ENCODE assay signal across 10 cellular contexts in genomic region chr1:246961939-246962373, GRCh38. TPM values are rescaled to one million over a fixed set of nuclear protein-coding genes. Genes with fewer than 3 reads are reported as not detected.
DNase-seq lines count a peak whose midpoint lies in the region; ATAC-seq and TF ChIP-seq lines count a peak whose summit lies in the region.
"Had no signal": no experiment of that assay in that cellular context is flagged by ENCODE, and none has a peak within 500 bp of the region (broad histone marks: within the 10 kb centered on the region; RNA-seq: fewer than 3 reads in every experiment).

No MANE protein-coding gene starts in this region.

- H3K4me3 ChIP-seq in NB4 (ENCODE audit: low read depth, low read length) = no peak overlapping the region
- no peak overlapping the region for H3K4me3 ChIP-seq in fibroblast of villous mesenchyme (ENCODE audit: low read depth, low read length)
- H3K4me3 ChIP-seq: PC-9 had no signal

- intact Hi-C loops in posterior vena cava (cut with DNase I) = no loop called here

- TF ChIP-seq CTCF in NB4 (IDR thresholded peaks at IDR 0.05; ENCODE audit: low read depth, low read length) (no peak), fibroblast of villous mesenchyme (IDR thresholded peaks at IDR 0.05; ENCODE audit: insufficient read depth, low read depth, low read length) (no peak)

- peak; percentile 8 for ATAC-seq in GM18867 (IDR thresholded peaks at IDR 0.05; ENCODE audit: unreplicated experiment)

- DNase-seq in NB4 (ENCODE audit: low read depth) (peak; percentile 87), fibroblast of villous mesenchyme (ENCODE audit: low read depth) (peak; percentile 77), posterior vena cava (ENCODE audit: low spot score) (peak; percentile 80), NCI-H1930 (lab: John Stamatoyannopoulos, UW) (no peak), NCI-H1105 treated with DMSO at 0.1 percent for 48 hours (lab: John Stamatoyannopoulos, UW) (no peak), inferior parietal cortex (ENCODE audit: extremely low spot score) (no peak)
- DNase-seq in stimulated activated CD4-positive, alpha-beta T cell treated with anti-CD3 and anti-CD28 coated beads, Interleukin-4, amount 100 ng/mL, for 1 hour = no peak
- DNase-seq: kidney glomerular epithelial cell, PC-9 had no signal

- no peak for TF ChIP-seq POLR2A in NB4 (IDR thresholded peaks at IDR 0.05; ENCODE audit: extremely low read depth, insufficient read length)

RNA-seq across cellular contexts. Expression of gene AHCTF1, which starts 30.2 kb away (rescaled TPM):
- total RNA-seq in fibroblast of villous mesenchyme (35.8 and 46.6 TPM in 2 replicates), posterior vena cava (10 to 100 TPM; 22.6 to 33.4 TPM)

RNA-seq across cellular contexts. Expression of gene ZNF695, which starts 45.9 kb away (rescaled TPM):
- total RNA-seq in fibroblast of villous mesenchyme (1.3 and 2.6 TPM in 2 replicates), posterior vena cava (under 1 TPM in 1 of 2 donors, not detected in 1; 0.23 TPM)

Comparison
In these comparisons a context has a peak if more than half of its experiments do, and no peak if none do; other contexts are left out.
1. DNase-seq: peak in NB4 (single experiment), fibroblast of villous mesenchyme (single experiment) and posterior vena cava (single experiment); none in stimulated activated CD4-positive, alpha-beta T cell treated with anti-CD3 and anti-CD28 coated beads, Interleukin-4, amount 100 ng/mL, for 1 hour (single experiment), NCI-H1930 (0 of 2), NCI-H1105 treated with DMSO at 0.1 percent for 48 hours (single experiment) and inferior parietal cortex (single experiment).